ENCODE assay signal across 17 cellular contexts in genomic region chr7:36987363-36987724, GRCh38.
DNase-seq lines count a peak whose midpoint lies in the region; ATAC-seq, FAIRE-seq and TF ChIP-seq lines count a peak whose summit lies in the region.
"Had no signal": no experiment of that assay in that cellular context is flagged by ENCODE, and none has a peak within 500 bp of the region (broad histone marks: within the 10 kb centered on the region; RNA-seq: fewer than 3 reads in every experiment).

No MANE protein-coding gene starts in this region.

- no peak overlapping the region for H3K27ac ChIP-seq in K562 (ENCODE audit: extremely low read depth, low read depth, low read length)
- H3K27ac ChIP-seq in brain microvascular endothelial cell = no peak overlapping the region
- H3K27ac ChIP-seq: heart right ventricle, HL-60, thoracic aorta had no signal

- TF ChIP-seq CTCF in CD14-positive monocyte (IDR thresholded peaks at IDR 0.05) (peak; percentile 54), HFFc6 (IDR thresholded peaks at IDR 0.05) (peak; percentile 23), K562 (IDR thresholded peaks at IDR 0.05 in 2 of 3, conservative IDR thresholded peaks at IDR 0.05 in 1 of 3; ENCODE audit: insufficient read depth in 2 of 3, low read depth in 1 of 3, low read length in 3 of 3) (no peak; a peak in 1 of 6 replicates), nephron progenitor cell (IDR thresholded peaks at IDR 0.05) (peak; percentile 4), brain microvascular endothelial cell (IDR thresholded peaks at IDR 0.05; ENCODE audit: low read depth, low read length, missing control alignments) (no peak)

- POLR2A ChIA-PET in K562 (lab: Yijun Ruan, JAX) = no interaction called here

- H3K4me2 ChIP-seq in K562 (ENCODE audit: insufficient read depth, low read length) = no peak overlapping the region

- no peaks in the 10 kb centered on the region for H3K9me1 ChIP-seq in K562 (ENCODE audit: control insufficient read depth, insufficient read depth, low read length)

- no peaks in the 10 kb centered on the region for H3K4me1 ChIP-seq in K562 (replicated peaks in 1 of 2; ENCODE audit: control insufficient read depth in 2 of 2, insufficient read depth in 2 of 2, low read length in 2 of 2)

- no peaks in the 10 kb centered on the region for H3K9me3 ChIP-seq in K562 (replicated peaks; ENCODE audit: control insufficient read depth, insufficient read depth, low read depth, low read length)
- H3K9me3 ChIP-seq: heart right ventricle, thoracic aorta had no signal

- H3K27ac Mint-ChIP-seq in CD14-positive monocyte (no peak overlapping the region), HFFc6 (no peak overlapping the region), nephron progenitor cell (no peak overlapping the region)
- H3K27ac Mint-ChIP-seq: activated CD4-positive, alpha-beta T cell treated with anti-CD3 and anti-CD28 coated beads for 36 hours; CD4-positive, alpha-beta T cell; nephron had no signal

- no peaks in the 10 kb centered on the region for H3K36me3 ChIP-seq in K562 (ENCODE audit: control insufficient read depth, insufficient read depth, low read length)
- H3K36me3 ChIP-seq in brain microvascular endothelial cell (replicated peaks) = no peaks in the 10 kb centered on the region
- H3K36me3 ChIP-seq: heart right ventricle, thoracic aorta had no signal

- FAIRE-seq in K562 (lab: Jason Lieb, UNC) = no peak
- FAIRE-seq: H54, TTC549 had no signal

- in situ Hi-C loops in K562 (cut with MboI) = loop anchor here (10.0 kb wide), 1 partner anchor 197 kb away; no protein-coding TSS in a partner anchor
- in situ Hi-C loops in brain microvascular endothelial cell (cut with HindIII; ENCODE audit: low pct_ligation_motif_present, low sequenced_read_pairs) = no loop called here

- intact Hi-C loops in CD14-positive monocyte (cut with micrococcal nuclease) (loop anchor here in 1 of 2 donors (5.0 kb wide), 1 partner anchor 195 kb away; no protein-coding TSS in a partner anchor), K562 (cut with micrococcal nuclease) (loop anchor here (1.0 kb wide), 1 partner anchor 195 kb away; no protein-coding TSS in a partner anchor)

- H3K9ac ChIP-seq in K562 (ENCODE audit: insufficient read depth in 1 of 2, low read depth in 2 of 2, low read length in 2 of 2) = no peak overlapping the region

- no peaks in the 10 kb centered on the region for H4K20me1 ChIP-seq in K562 (replicated peaks; ENCODE audit: control insufficient read depth, insufficient read depth, low read length)

- DNase-seq in CD14-positive monocyte (ENCODE audit: low spot score) (no peak), HFFc6 (no peak), K562 (ENCODE audit: extremely low read depth in 1 of 4, low spot score in 3 of 4) (no peak), nephron progenitor cell (no peak), kidney tubule cell (ENCODE audit: low spot score) (no peak), brain microvascular endothelial cell (no peak), NCI-H226 (no peak)

- H3K4me1 Mint-ChIP-seq in CD14-positive monocyte = peaks cover 30% of the 10 kb centered on the region
- H3K4me1 Mint-ChIP-seq in HFFc6 (ENCODE audit: low read depth) = no peaks in the 10 kb centered on the region; the same call in 1 of the 2 replicates
- H3K4me1 Mint-ChIP-seq in nephron progenitor cell = peaks cover 50% of the 10 kb centered on the region

- H3K36me3 Mint-ChIP-seq in CD14-positive monocyte (no peaks in the 10 kb centered on the region), HFFc6 (ENCODE audit: low read depth) (no peaks in the 10 kb centered on the region), nephron progenitor cell (ENCODE audit: low read depth) (no peaks in the 10 kb centered on the region)

- no peaks in the 10 kb centered on the region for H3K79me2 ChIP-seq in K562 (ENCODE audit: control insufficient read depth, insufficient read depth, low read length)

- no TSS peak for BruUV-seq in K562 (replicated peaks; lab: Mats Ljungman, UMichigan)

- no peaks in the 10 kb centered on the region for H3K9me3 Mint-ChIP-seq in CD14-positive monocyte
- H3K9me3 Mint-ChIP-seq in HFFc6 = no peaks in the 10 kb centered on the region
- no peaks in the 10 kb centered on the region for H3K9me3 Mint-ChIP-seq in nephron progenitor cell
- H3K9me3 Mint-ChIP-seq: activated T-cell treated with anti-CD3 and anti-CD28 coated beads, Interleukin-2, amount 50 U/mL, for 4 hours; CD4-positive, alpha-beta T cell; nephron had no signal

- no peak overlapping the region for H2AFZ ChIP-seq in K562 (ENCODE audit: low read depth, low read length)

- no peak for TF ChIP-seq POLR2A in K562 (conservative IDR thresholded peaks at IDR 0.05)

- H3K27me3 ChIP-seq in K562 (ENCODE audit: control insufficient read depth in 2 of 2, insufficient read depth in 2 of 2, low read length in 2 of 2) (0 out of 5 replicates have a peak, but pooled peaks cover 0 to 5% of the 10 kb centered on the region in 2 experiments), brain microvascular endothelial cell (replicated peaks) (no peaks in the 10 kb centered on the region)

- H3K27me3 Mint-ChIP-seq in CD14-positive monocyte (ENCODE audit: low read depth in 3 of 3) (no peaks in the 10 kb centered on the region), HFFc6 (ENCODE audit: insufficient read depth) (peaks cover 9% of the 10 kb centered on the region), nephron progenitor cell (ENCODE audit: low read depth, poor library complexity) (no peaks in the 10 kb centered on the region)
- H3K27me3 Mint-ChIP-seq: activated CD4-positive, alpha-beta T cell treated with anti-CD3 and anti-CD28 coated beads for 36 hours; CD4-positive, alpha-beta T cell had no signal

- ATAC-seq in K562 (no peak), GM21737 (IDR thresholded peaks at IDR 0.05; ENCODE audit: unreplicated experiment) (no peak)

- WGBS in K562 (ENCODE audit: insufficient coverage, low coverage, missing lambda C conversion rate) = 3% methylated on average over 5 of the region's 5 CpGs

- H3K4me3 ChIP-seq in K562 (no peak overlapping the region), brain microvascular endothelial cell (ENCODE audit: low read depth, low read length) (no peak overlapping the region)
- H3K4me3 ChIP-seq: heart right ventricle, thoracic aorta had no signal

- CTCF ChIA-PET in K562 (lab: Yijun Ruan, JAX; ENCODE audit: low intra/inter-chr PET ratio) = no interaction called here

- TF ChIP-seq RAD21 in K562 (CRISPR knock-in tag; conservative IDR thresholded peaks at IDR 0.05 in 1 of 2, IDR thresholded peaks at IDR 0.05 in 1 of 2) = no peak

- no peak for TF ChIP-seq EP300 in K562 (IDR thresholded peaks at IDR 0.05; ENCODE audit: low read length)

- H3K4me3 Mint-ChIP-seq in CD14-positive monocyte (no peak overlapping the region), HFFc6 (no peak overlapping the region), nephron progenitor cell (no peak overlapping the region)
- H3K4me3 Mint-ChIP-seq: activated CD4-positive, alpha-beta T cell treated with anti-CD3 and anti-CD28 coated beads for 36 hours; activated T-cell treated with anti-CD3 and anti-CD28 coated beads, Interleukin-2, amount 50 U/mL, for 4 hours; CD4-positive, alpha-beta T cell; nephron had no signal

TF ChIP-seq in K562, 482 proteins besides CTCF, POLR2A, EP300 and RAD21:
- TF ChIP-seq SMARCC2 (IDR thresholded peaks at IDR 0.05; ENCODE audit: low read depth) = no peak
- TF ChIP-seq TBP (optimal IDR thresholded peaks at IDR 0.05; ENCODE audit: low read depth, low read length) = peak; percentile 12

Comparison
In these comparisons a context has a peak if more than half of its experiments do, and no peak if none do; other contexts are left out.
1. CTCF ChIP-seq: peak in CD14-positive monocyte (single experiment), HFFc6 (single experiment) and nephron progenitor cell (single experiment); none in K562 (0 of 3) and brain microvascular endothelial cell (single experiment).